34 cellular contexts compared by ENCODE assay signal in the genomic region with DNA sequence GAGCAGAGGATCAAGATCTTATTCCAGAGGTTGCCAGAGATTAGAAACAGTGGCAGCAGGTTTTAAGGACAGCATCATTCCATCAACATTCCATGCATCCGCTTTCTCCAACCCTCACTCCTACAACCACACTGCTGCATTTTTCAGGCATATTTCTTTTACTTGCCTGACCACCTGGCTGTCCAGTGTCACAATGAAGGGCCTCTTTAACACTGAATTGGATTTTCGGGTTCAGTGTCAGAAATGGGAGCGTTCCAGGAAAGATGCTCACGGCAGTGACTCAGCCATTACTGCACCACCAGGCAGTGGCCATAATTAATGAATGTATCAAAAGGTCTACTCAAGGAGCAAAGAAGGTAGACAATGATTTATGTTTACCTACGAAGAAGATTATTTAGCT.
"Had no signal": no experiment of that assay in that cellular context is flagged by ENCODE, and none has a peak within 500 bp of the region (broad histone marks: within the 10 kb centered on the region; RNA-seq: fewer than 3 reads in every experiment).

No MANE protein-coding gene starts in this region.

- H3K27ac ChIP-seq: RWPE1 had no signal

- ATAC-seq: activated CD8-positive, alpha-beta T cell treated with anti-CD3 and anti-CD28 coated beads for 36 hours; activated T-cell treated with anti-CD3 and anti-CD28 coated beads, Interleukin-2, amount 50 U/mL, for 72 hours; activated T-helper 17 cell treated with anti-CD3 and anti-CD28 coated beads, Interleukin-2, amount 50 U/mL, for 72 hours; PC-3; Right ventricle myocardium inferior; SK-N-SH treated with all-trans-retinoic acid at 6 μM for 48 hours had no signal

- DNase-seq: activated CD4-positive, alpha-beta T cell treated with anti-CD3 and anti-CD28 coated beads, Interleukin-2, amount 10 ng/mL, durations not matched to agents 24 days and 14 days; activated CD4-positive, alpha-beta T cell treated with anti-CD3 and anti-CD28 coated beads, Interleukin-2, amount 50 U/mL, for 4 hours; activated CD8-positive, alpha-beta T cell treated with anti-CD3 and anti-CD28 coated beads for 36 hours; activated effector memory CD4-positive, alpha-beta T cell treated with anti-CD3 and anti-CD28 coated beads, Interleukin-2, amount 50 U/mL, for 16 hours; activated naive CD4-positive, alpha-beta T cell; activated naive CD8-positive, alpha-beta T cell treated with anti-CD3 and anti-CD28 coated beads, Interleukin-2, amount 10 ng/mL, durations not matched to agents 7 days and 5 days; activated T-cell treated with anti-CD3 and anti-CD28 coated beads, Interleukin-2, amount 50 U/mL, for 1 hour; activated T-cell treated with anti-CD3 and anti-CD28 coated beads, Interleukin-2, amount 50 U/mL, for 72 hours; amygdala; caudate nucleus; cerebellar nuclear complex; Kasumi-1; KG1; MM.1S; MV-4-11; NCI-H1092; NCI-H1436 treated with DMSO at 0.1 percent for 48 hours; NCI-H187; NCI-H2029 treated with DMSO at 0.1 percent for 48 hours; NCI-H2171 treated with DMSO at 0.1 percent for 48 hours; NCI-H2227 treated with DMSO at 0.1 percent for 48 hours; NCI-H446; NCI-H510A treated with DMSO at 0.1 percent for 48 hours; NCI-H526 treated with DMSO at 0.1 percent for 48 hours; NCI-H774; NK-92 treated with Interleukin-12 subunit alpha and Interleukin-12 subunit beta, amount 100 ng/mL, for 24 hours; PC-3; SIG-M5; T-helper 1 cell; T1000 had no signal
